Comparison of ENCODE assay signal across 12 cellular contexts in the genomic region with DNA sequence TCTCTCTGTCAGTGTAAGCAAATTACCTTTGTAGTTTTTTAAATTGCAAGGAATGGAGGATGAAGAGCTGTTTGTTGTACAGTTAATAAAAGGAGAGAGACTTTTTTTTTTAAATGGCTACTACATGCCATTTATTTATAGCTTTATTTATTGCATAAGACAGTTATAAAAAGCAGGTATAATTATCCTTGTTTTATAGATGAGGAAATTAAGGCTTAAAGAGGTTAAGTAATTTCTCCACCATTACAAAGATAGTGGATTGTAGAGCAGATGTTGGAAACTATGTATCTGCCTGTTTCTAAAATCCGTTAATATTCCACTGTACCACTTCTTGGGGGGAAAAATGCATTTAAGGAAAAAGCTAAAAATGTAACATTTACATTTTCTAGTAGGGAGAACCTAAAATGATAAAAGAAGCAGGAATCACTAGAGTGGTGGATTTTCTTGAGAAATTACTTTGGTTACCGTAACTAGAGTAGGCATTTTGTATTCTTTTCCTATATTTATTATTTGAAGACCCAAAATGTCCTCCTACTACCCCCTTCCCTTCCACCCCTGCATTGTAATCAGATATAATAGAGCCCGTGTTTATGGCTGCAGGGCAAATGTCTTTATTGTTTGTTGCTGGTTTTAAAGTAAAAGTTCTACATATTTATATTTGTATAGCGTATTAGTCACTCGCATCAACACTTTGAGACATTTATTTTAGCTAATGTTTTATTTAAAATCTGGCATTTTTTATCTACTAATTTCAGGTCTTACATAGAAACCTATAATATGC. TPM values are rescaled to one million over a fixed set of nuclear protein-coding genes. Genes with fewer than 3 reads are reported as not detected.
DNase-seq lines count a peak whose midpoint lies in the region; ATAC-seq, FAIRE-seq and TF ChIP-seq lines count a peak whose summit lies in the region.
"Had no signal": no experiment of that assay in that cellular context is flagged by ENCODE, and none has a peak within 500 bp of the region (broad histone marks: within the 10 kb centered on the region; RNA-seq: fewer than 3 reads in every experiment).

No MANE protein-coding gene starts in this region.

- H3K9me3 ChIP-seq in breast epithelium (no peaks in the 10 kb centered on the region), SK-N-SH (no peaks in the 10 kb centered on the region)
- H3K9me3 ChIP-seq: Caco-2 had no signal

- peaks cover 21% of the 10 kb centered on the region for H3K4me1 Mint-ChIP-seq in MCF 10A (ENCODE audit: insufficient read depth, unreplicated experiment)
- peaks cover 32% of the 10 kb centered on the region for H3K4me1 Mint-ChIP-seq in stimulated activated effector memory CD8-positive, alpha-beta T cell treated with anti-CD3 and anti-CD28 coated beads, Interleukin-12 subunit alpha, Interleukin-12 subunit beta, amount 100 ng/mL, for 72 hours

- H3K36me3 ChIP-seq in breast epithelium: no peaks in the 10 kb centered on the region
- peaks cover 4 to 6% of the 10 kb centered on the region in 2 experiments for H3K36me3 ChIP-seq in SK-N-SH (replicated peaks in 1 of 2; ENCODE audit: control insufficient read depth in 1 of 2, insufficient read depth in 2 of 2, low read length in 1 of 2)

- FAIRE-seq in RCC 7860 (lab: Jason Lieb, UNC): no peak

- H3K79me2 ChIP-seq in SK-N-SH (ENCODE audit: insufficient read depth): peaks cover 59% of the 10 kb centered on the region

- no peaks in the 10 kb centered on the region for H3K27me3 ChIP-seq in breast epithelium
- H3K27me3 ChIP-seq in SK-N-SH (ENCODE audit: insufficient read depth): no peaks in the 10 kb centered on the region

- no peaks in the 10 kb centered on the region for H3K27me3 Mint-ChIP-seq in MCF 10A (ENCODE audit: insufficient read depth, unreplicated experiment)

- peaks cover 0 to 6% of the 10 kb centered on the region in 2 donors for H3K4me1 ChIP-seq in breast epithelium
- peaks cover 13 to 15% of the 10 kb centered on the region in 2 experiments; a peak in 3 of 4 replicates for H3K4me1 ChIP-seq in SK-N-SH (ENCODE audit: control insufficient read depth in 1 of 2, insufficient read depth in 2 of 2, low read depth in 1 of 2, low read length in 1 of 2)

- no peaks in the 10 kb centered on the region for H4K20me1 ChIP-seq in SK-N-SH (ENCODE audit: insufficient read depth)

- H3K27ac ChIP-seq in breast epithelium: no peak overlapping the region
- H3K27ac ChIP-seq in SK-N-SH (ENCODE audit: low read depth in 2 of 2, low read length in 1 of 2): peak overlapping the region in 1 of 2 experiments; percentile 11; a peak in 1 of 4 replicates

- peak overlapping the region; percentile 78 for H3K4me2 ChIP-seq in SK-N-SH

- TF ChIP-seq RAD21 in SK-N-SH (IDR thresholded peaks at IDR 0.05; ENCODE audit: low read length): no peak

- no peak overlapping the region for H2AFZ ChIP-seq in SK-N-SH (ENCODE audit: low read depth)

- POLR2A ChIA-PET in MCF 10A (lab: Yijun Ruan, JAX): interaction anchor here (0.7 to 6.8 kb wide), 7 partner anchors 14 to 302 kb away, joined by 3 to 158 read pairs (median 6); no protein-coding TSS in a partner anchor
- POLR2A ChIA-PET in SK-N-SH (lab: Yijun Ruan, JAX): interaction anchor here (1.3 to 3.1 kb wide), 2 partner anchors 69 to 294 kb away, joined by 4 to 16 read pairs; a partner anchor contains a TSS

- H3K4me3 ChIP-seq in breast epithelium (no peak overlapping the region), SK-N-SH (ENCODE audit: low read depth in 2 of 2, low read length in 1 of 2) (peak overlapping the region; percentile 81 to 84), fibroblast of mammary gland (ENCODE audit: control insufficient read depth, low read depth, low read length) (peak overlapping the region; percentile 98)

- TF ChIP-seq POLR2A in breast epithelium (IDR thresholded peaks at IDR 0.05): no peak

- ATAC-seq in stimulated activated effector memory CD8-positive, alpha-beta T cell treated with anti-CD3 and anti-CD28 coated beads, Interleukin-12 subunit alpha, Interleukin-12 subunit beta, amount 100 ng/mL, for 72 hours: no peak
- ATAC-seq in HG03520 (IDR thresholded peaks at IDR 0.05; ENCODE audit: unreplicated experiment): no peak
- ATAC-seq: HCT116 had no signal

- WGBS in SK-N-SH (ENCODE audit: low lambda C conversion rate): 68% methylated on average over 5 of the region's 5 CpGs

- intact Hi-C loops in MCF 10A (cut with micrococcal nuclease): no loop called here
- intact Hi-C loops in breast epithelium (cut with DNase I; ENCODE audit: low total_unique reads): no loop called here

- no peak overlapping the region for H3K27ac Mint-ChIP-seq in MCF 10A (ENCODE audit: low read depth, unreplicated experiment)
- H3K27ac Mint-ChIP-seq in stimulated activated effector memory CD8-positive, alpha-beta T cell treated with anti-CD3 and anti-CD28 coated beads, Interleukin-12 subunit alpha, Interleukin-12 subunit beta, amount 100 ng/mL, for 72 hours: no peak overlapping the region

- H3K36me3 Mint-ChIP-seq in MCF 10A (ENCODE audit: insufficient read depth, unreplicated experiment): peaks cover 32% of the 10 kb centered on the region
- peaks cover 56% of the 10 kb centered on the region for H3K36me3 Mint-ChIP-seq in stimulated activated effector memory CD8-positive, alpha-beta T cell treated with anti-CD3 and anti-CD28 coated beads, Interleukin-12 subunit alpha, Interleukin-12 subunit beta, amount 100 ng/mL, for 72 hours

- H3K9ac ChIP-seq in SK-N-SH: no peak overlapping the region

- no peak for TF ChIP-seq EP300 in SK-N-SH (IDR thresholded peaks at IDR 0.05; ENCODE audit: borderline replicate concordance in 1 of 2, low read depth in 1 of 2, low read length in 1 of 2)

- H3F3A ChIP-seq in SK-N-SH (replicated peaks; ENCODE audit: insufficient read depth): no peaks in the 10 kb centered on the region

- H3K9me3 Mint-ChIP-seq in MCF 10A (ENCODE audit: unreplicated experiment): no peaks in the 10 kb centered on the region
- no peaks in the 10 kb centered on the region for H3K9me3 Mint-ChIP-seq in stimulated activated effector memory CD8-positive, alpha-beta T cell treated with anti-CD3 and anti-CD28 coated beads, Interleukin-12 subunit alpha, Interleukin-12 subunit beta, amount 100 ng/mL, for 72 hours

- no peaks in the 10 kb centered on the region for H3K9me2 ChIP-seq in SK-N-SH

- no peak for TF ChIP-seq CTCF in MCF 10A (IDR thresholded peaks at IDR 0.05; ENCODE audit: unreplicated experiment)
- TF ChIP-seq CTCF in breast epithelium (IDR thresholded peaks at IDR 0.05): no peak
- no peak for TF ChIP-seq CTCF in SK-N-SH (IDR thresholded peaks at IDR 0.05)
- no peak for TF ChIP-seq CTCF in fibroblast of mammary gland (conservative IDR thresholded peaks at IDR 0.05; ENCODE audit: control insufficient read depth, insufficient read depth, low read depth, low read length)

- CTCF ChIA-PET in MCF 10A (lab: Yijun Ruan, JAX) (interaction anchor here (0.7 to 3.7 kb wide), 5 partner anchors 15 to 301 kb away, joined by 3 to 16 read pairs (median 5); no protein-coding TSS in a partner anchor), SK-N-SH (lab: Yijun Ruan, JAX) (interaction anchor here (1.5 to 2.1 kb wide), 3 partner anchors 73 to 362 kb away, joined by 3 to 9 read pairs (median 6); no protein-coding TSS in a partner anchor)

- peak overlapping the region; percentile 92 for H3K4me3 Mint-ChIP-seq in MCF 10A (ENCODE audit: unreplicated experiment)
- peak overlapping the region; percentile 98 for H3K4me3 Mint-ChIP-seq in stimulated activated effector memory CD8-positive, alpha-beta T cell treated with anti-CD3 and anti-CD28 coated beads, Interleukin-12 subunit alpha, Interleukin-12 subunit beta, amount 100 ng/mL, for 72 hours

- DNase-seq in MCF 10A (ENCODE audit: unreplicated experiment): no peak
- no peak for DNase-seq in breast epithelium (ENCODE audit: low spot score in 2 of 2)
- no peak for DNase-seq in SK-N-SH
- DNase-seq in fibroblast of mammary gland (ENCODE audit: low read depth): no peak
- DNase-seq in stimulated activated effector memory CD8-positive, alpha-beta T cell treated with anti-CD3 and anti-CD28 coated beads, Interleukin-12 subunit alpha, Interleukin-12 subunit beta, amount 100 ng/mL, for 72 hours (ENCODE audit: low spot score in 2 of 2): no peak
- DNase-seq in C1 segment of cervical spinal cord (lab: John Stamatoyannopoulos, UW): no peak
- DNase-seq in RCC 7860 (ENCODE audit: low spot score): no peak
- DNase-seq: Caco-2; stimulated activated naive CD4-positive, alpha-beta T cell; T1000 had no signal

- BruUV-seq in MCF 10A (replicated peaks; lab: Mats Ljungman, UMichigan): no TSS peak

TF ChIP-seq in SK-N-SH, 30 proteins besides CTCF, POLR2A, EP300 and RAD21:
- TF ChIP-seq JUND (IDR thresholded peaks at IDR 0.05) (no peak), GATA2 (CRISPR knock-in tag; IDR thresholded peaks at IDR 0.05) (no peak), POLR2AphosphoS5 (IDR thresholded peaks at IDR 0.05; ENCODE audit: low read depth, low read length) (no peak), SIN3A (IDR thresholded peaks at IDR 0.05; ENCODE audit: borderline replicate concordance, low read depth, low read length) (no peak)
- TF ChIP-seq, protein P1, sequence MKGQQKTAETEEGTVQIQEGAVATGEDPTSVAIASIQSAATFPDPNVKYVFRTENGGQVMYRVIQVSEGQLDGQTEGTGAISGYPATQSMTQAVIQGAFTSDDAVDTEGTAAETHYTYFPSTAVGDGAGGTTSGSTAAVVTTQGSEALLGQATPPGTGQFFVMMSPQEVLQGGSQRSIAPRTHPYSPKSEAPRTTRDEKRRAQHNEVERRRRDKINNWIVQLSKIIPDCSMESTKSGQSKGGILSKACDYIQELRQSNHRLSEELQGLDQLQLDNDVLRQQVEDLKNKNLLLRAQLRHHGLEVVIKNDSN (IDR thresholded peaks at IDR 0.05; ENCODE audit: borderline replicate concordance, low read depth): no peak
TF ChIP-seq in SK-N-SH: peak in this region for 0.

RNA-seq across cellular contexts. Expression of a gene that starts 2.3 kb away (rescaled TPM):
- total RNA-seq in MCF 10A (2022): 18.4 and 21.0 TPM in 2 replicates
- 1 to 10 TPM; 4.6 to 9.1 (median 7.2) TPM for total RNA-seq in breast epithelium
- polyA plus RNA-seq in SK-N-SH (2012; rRNA removed): 3.4 and 4.6 TPM in 2 replicates
- polyA plus RNA-seq in SK-N-SH (2012; cell fraction: cytosol; rRNA removed): 6.0 and 9.5 TPM in 2 replicates
- polyA plus RNA-seq in SK-N-SH (2012; cell fraction: nucleus; rRNA removed): 1.2 and 2.4 TPM in 2 replicates

RNA-seq across cellular contexts. Expression of a gene that starts 48.0 kb away (rescaled TPM):
- total RNA-seq in MCF 10A (2022): 0.25 TPM in 1 of 2 replicates, not detected in the other
- under 1 TPM in 2 of 3 donors, not detected in 1; under 0.01 TPM for total RNA-seq in breast epithelium
- polyA plus RNA-seq in SK-N-SH (2012; rRNA removed): 0.05 TPM in 2 replicates
- polyA plus RNA-seq in SK-N-SH (2012; cell fraction: cytosol; rRNA removed): 0.01 and 0.03 TPM in 2 replicates
- 0.01 TPM in 2 replicates for polyA plus RNA-seq in SK-N-SH (2012; cell fraction: nucleus; rRNA removed)

Comparison
In these comparisons a context has a peak if more than half of its experiments do, and no peak if none do; other contexts are left out.
1. H3K4me3 ChIP-seq: peak in SK-N-SH (2 of 2) and fibroblast of mammary gland (single experiment); none in breast epithelium (0 of 3).